Comparison of ENCODE assay signal across 8 cellular contexts in the genomic region with DNA sequence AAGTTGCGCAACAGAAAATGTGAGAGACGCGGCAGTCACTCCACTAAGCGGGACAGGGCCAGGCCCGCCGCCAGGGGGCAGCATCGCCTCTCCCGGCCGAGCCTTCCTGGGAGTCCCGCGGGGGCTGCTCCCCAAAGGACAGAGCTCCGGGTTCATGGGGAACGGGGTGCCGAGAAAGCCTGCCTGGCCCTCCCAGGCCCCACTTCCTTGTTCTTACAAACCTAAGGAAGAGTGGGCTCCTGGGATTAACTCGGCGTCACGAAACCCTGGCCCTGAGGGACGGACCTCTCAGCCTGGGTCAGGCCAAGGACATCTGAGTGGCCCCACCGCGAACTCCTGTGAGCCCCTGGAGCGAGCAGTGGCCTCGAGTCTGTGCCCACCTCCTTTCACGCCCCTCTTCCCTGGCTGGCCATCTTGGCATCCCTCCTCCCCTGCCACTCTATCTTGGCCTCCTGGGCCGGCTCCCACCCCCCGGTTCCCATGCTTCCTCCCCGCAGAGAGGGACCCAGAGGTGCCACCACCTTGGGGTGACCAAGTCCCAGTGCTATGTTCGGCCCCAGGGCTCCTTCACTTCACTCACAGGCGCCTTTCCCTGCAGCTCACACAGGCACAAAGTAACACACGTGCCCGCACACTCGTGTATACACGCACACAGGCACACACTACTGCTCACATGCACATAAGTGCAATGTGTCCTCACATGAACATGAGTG.
DNase-seq lines count a peak whose midpoint lies in the region; ATAC-seq and TF ChIP-seq lines count a peak whose summit lies in the region.

No MANE protein-coding gene starts in this region.

- ATAC-seq in activated CD4-positive, CD25-positive, alpha-beta regulatory T cell treated with anti-CD3 and anti-CD28 coated beads, Interleukin-2, amount 50 U/mL, for 24 hours: peak; percentile 44 to 64
- ATAC-seq in left colon (peak; percentile 60), HG03521 (IDR thresholded peaks at IDR 0.05; ENCODE audit: unreplicated experiment) (no peak)

- H3K4me3 ChIP-seq in cardiac fibroblast (replicated peaks in 1 of 2; ENCODE audit: low read depth in 2 of 2, low read length in 2 of 2): no peak overlapping the region

- peak; percentile 94 for TF ChIP-seq CTCF in cardiac fibroblast (IDR thresholded peaks at IDR 0.05; ENCODE audit: low read depth, low read length)

- DNase-seq in GM03348 (ENCODE audit: low spot score) (peak; percentile 91), NCI-H1048 (lab: John Stamatoyannopoulos, UW) (peak; percentile 43), cardiac fibroblast (ENCODE audit: low read depth in 2 of 2) (peak; percentile 65 to 71), left colon (peak; percentile 37 to 70), NCI-H187 treated with DMSO at 0.1 percent for 48 hours (lab: John Stamatoyannopoulos, UW) (no peak)
- peak; percentile 75 to 76 for DNase-seq in stimulated activated CD4-positive, alpha-beta T cell treated with anti-CD3 and anti-CD28 coated beads, Interleukin-2, amount 100 ng/mL, for 48 hours

- intact Hi-C loops in left colon (cut with DNase I, micrococcal nuclease): loop anchor here (5.0 kb wide), 2 partner anchors 273 to 278 kb away; no protein-coding TSS in a partner anchor
